In genomic region chr6:134199848-134200606, GRCh38 we compare ENCODE assay signal across 14 cellular contexts.
DNase-seq lines count a peak whose midpoint lies in the region; ATAC-seq and TF ChIP-seq lines count a peak whose summit lies in the region.
"Had no signal": no experiment of that assay in that cellular context is flagged by ENCODE, and none has a peak within 500 bp of the region (broad histone marks: within the 10 kb centered on the region; RNA-seq: fewer than 3 reads in every experiment).

No MANE protein-coding gene starts in this region.

- H3K4me3 Mint-ChIP-seq in Caco-2 (ENCODE audit: unreplicated experiment), result peak overlapping the region; percentile 37

- H3K9me3 Mint-ChIP-seq in Caco-2 (ENCODE audit: unreplicated experiment), result no peaks in the 10 kb centered on the region

- peak overlapping the region; percentile 34 to 85 (median 82) for H3K27ac ChIP-seq in body of pancreas
- H3K27ac ChIP-seq: SJSA1 had no signal

- intact Hi-C loops in Caco-2 (cut with micrococcal nuclease; ENCODE audit: unreplicated experiment) (loop anchor here (1.0 to 2.0 kb wide), 2 partner anchors 22 to 179 kb away; no protein-coding TSS in a partner anchor), body of pancreas (cut with DNase I) (no loop called here)

- POLR2A ChIA-PET in Caco-2 (lab: Charles Lee), result no interaction called here

- no peak overlapping the region for H3K4me3 ChIP-seq in Caco-2 (ENCODE audit: low read depth, low read length)
- no peak overlapping the region for H3K4me3 ChIP-seq in body of pancreas
- H3K4me3 ChIP-seq in BE2C (ENCODE audit: low read depth, low read length), result no peak overlapping the region
- H3K4me3 ChIP-seq: SJSA1 had no signal

- H3K27ac Mint-ChIP-seq in Caco-2 (ENCODE audit: unreplicated experiment), result peak overlapping the region; percentile 58

- CTCF ChIA-PET in Caco-2 (lab: Charles Lee), result interaction anchor here (0.7 kb wide), 1 partner anchor 541 kb away, joined by 3 read pairs; no protein-coding TSS in a partner anchor

- no TSS peak for BruUV-seq in Caco-2 (replicated peaks; lab: Mats Ljungman, UMichigan)

- DNase-seq in Caco-2 (peak; percentile 56 to 69), GM20000 (ENCODE audit: low spot score) (peak; percentile 34), NCI-H1417 (lab: John Stamatoyannopoulos, UW) (peak in 2 of 3 experiments; percentile 32 to 74), body of pancreas (peak in 1 of 4 donors; percentile 27), HPDE6-E6E7 (ENCODE audit: extremely low spot score) (no peak), BE2C (no peak), GDM1 (lab: John Stamatoyannopoulos, UW) (no peak)
- DNase-seq in stimulated activated CD4-positive, alpha-beta T cell treated with anti-CD3 and anti-CD28 coated beads, Interleukin-4, amount 100 ng/mL, for 1 hour, result no peak
- DNase-seq: DND-41; MV-4-11; NCI-H82; stimulated activated CD4-positive, alpha-beta T cell treated with anti-CD3 and anti-CD28 coated beads, Interleukin-2, amount 100 ng/mL, for 48 hours; stimulated activated naive CD4-positive, alpha-beta T cell treated with Interleukin-2 at 50 U/mL for 16 hours had no signal

- H3K9me3 ChIP-seq in Caco-2, result peaks cover 8% of the 10 kb centered on the region
- H3K9me3 ChIP-seq in body of pancreas, result no peaks in the 10 kb centered on the region
- H3K9me3 ChIP-seq in BE2C, result no peaks in the 10 kb centered on the region; the same call in 1 of the 2 replicates
- H3K9me3 ChIP-seq: SJSA1 had no signal

- peak; percentile 83 for ATAC-seq in body of pancreas

- TF ChIP-seq POLR2A in body of pancreas (IDR thresholded peaks at IDR 0.05), result no peak

- peaks cover 5% of the 10 kb centered on the region for H3K36me3 Mint-ChIP-seq in Caco-2 (ENCODE audit: insufficient read depth, unreplicated experiment)

- no peaks in the 10 kb centered on the region for H3K27me3 Mint-ChIP-seq in Caco-2 (ENCODE audit: insufficient read depth, unreplicated experiment)

- H3K4me1 Mint-ChIP-seq in Caco-2 (ENCODE audit: low read depth, unreplicated experiment), result peaks cover 7% of the 10 kb centered on the region

- H3K27me3 ChIP-seq in Caco-2 (replicated peaks; ENCODE audit: control insufficient read depth, insufficient read depth, low read length) (no peaks in the 10 kb centered on the region), body of pancreas (no peaks in the 10 kb centered on the region), BE2C (no peaks in the 10 kb centered on the region)
- H3K27me3 ChIP-seq: SJSA1 had no signal

- H3K4me1 ChIP-seq in Caco-2 (peaks cover 56% of the 10 kb centered on the region), body of pancreas (peaks cover 34% of the 10 kb centered on the region), BE2C (peaks cover 5% of the 10 kb centered on the region; the same call in 1 of the 2 replicates)
- H3K4me1 ChIP-seq: SJSA1 had no signal

- TF ChIP-seq CTCF in Caco-2 (IDR thresholded peaks at IDR 0.05; ENCODE audit: insufficient read depth in 1 of 2, low read depth in 1 of 2, low read length in 1 of 2, severe bottlenecking in 1 of 2, unreplicated experiment in 1 of 2), result no peak
- TF ChIP-seq CTCF in GM20000 (IDR thresholded peaks at IDR 0.05; ENCODE audit: extremely low read depth, missing control alignments), result no peak
- peak in 1 of 7 experiments; percentile 10 for TF ChIP-seq CTCF in body of pancreas (IDR thresholded peaks at IDR 0.05)
- no peak for TF ChIP-seq CTCF in BE2C (IDR thresholded peaks at IDR 0.05; ENCODE audit: low read depth, low read length)

- WGBS in body of pancreas, 2 donors, result 23 to 27% methylated on average over 5 of the region's 5 CpGs

- H3K36me3 ChIP-seq in Caco-2 (ENCODE audit: control insufficient read depth, insufficient read depth, low read length) (no peaks in the 10 kb centered on the region), body of pancreas (replicated peaks in 1 of 2; ENCODE audit: insufficient read depth in 1 of 2, low read depth in 2 of 2) (no peaks in the 10 kb centered on the region), BE2C (no peaks in the 10 kb centered on the region)
- H3K36me3 ChIP-seq: SJSA1 had no signal

Comparison
In these comparisons a context has a peak if more than half of its experiments do, and no peak if none do; other contexts are left out.
1. DNase-seq: peak in Caco-2 (2 of 2), GM20000 (single experiment) and NCI-H1417 (2 of 3); none in stimulated activated CD4-positive, alpha-beta T cell treated with anti-CD3 and anti-CD28 coated beads, Interleukin-4, amount 100 ng/mL, for 1 hour (single experiment), HPDE6-E6E7 (single experiment), BE2C (single experiment) and GDM1 (single experiment).